Comparison of ENCODE assay signal across 25 cellular contexts in genomic region chr6:168490757-168491156, GRCh38.
"Had no signal": no experiment of that assay in that cellular context is flagged by ENCODE, and none has a peak within 500 bp of the region (broad histone marks: within the 10 kb centered on the region; RNA-seq: fewer than 3 reads in every experiment).

No MANE protein-coding gene starts in this region.

- H3K4me1 ChIP-seq: stomach, suprapubic skin, testis, thyroid gland, transverse colon, upper lobe of left lung, upper lobe of right lung, uterus, vagina had no signal

- H3K36me3 ChIP-seq: stomach, suprapubic skin, thoracic aorta, thyroid gland, tibial artery, tibial nerve, transverse colon, upper lobe of left lung, upper lobe of right lung, uterus, vagina had no signal

- H3K27ac ChIP-seq: stomach, suprapubic skin, testis, thoracic aorta, thyroid gland, tibial artery, tibial nerve, transverse colon, upper lobe of left lung, upper lobe of right lung, uterus, vagina had no signal

- ATAC-seq: stimulated activated effector memory CD8-positive, alpha-beta T cell treated with anti-CD3 and anti-CD28 coated beads, Interleukin-12 subunit alpha, Interleukin-12 subunit beta, amount 100 ng/mL, for 72 hours; stimulated activated memory B cell treated with anti-CD40 and anti-IgM and Interleukin-4, amounts not matched to agents 10 μg/mL and 1 μg/mL and 100 μg/mL, for 72 hours; stimulated activated naive B cell treated with anti-CD40 and anti-IgM and Interleukin-4, amounts not matched to agents 10 μg/mL and 1 μg/mL and 100 μg/mL, for 72 hours; stimulated activated naive CD8-positive, alpha-beta T cell treated with anti-CD3 and anti-CD28 coated beads, Interleukin-15, amount 100 ng/mL, for 72 hours; stimulated activated naive CD8-positive, alpha-beta T cell treated with anti-CD3 and anti-CD28 coated beads, Interleukin-15, Interleukin-2, amounts not matched to agents 100 U/mL and 50 U/mL, for 24 hours; upper lobe of right lung had no signal

- H3K27me3 ChIP-seq: stomach, suprapubic skin, testis, thyroid gland, tibial artery, tibial nerve, transverse colon, upper lobe of left lung, upper lobe of right lung, uterus, vagina had no signal

- H3K9me3 ChIP-seq: stomach, suprapubic skin, testis, thoracic aorta, thyroid gland, tibial artery, tibial nerve, transverse colon, upper lobe of left lung, upper lobe of right lung, uterus, vagina had no signal

- DNase-seq: stimulated activated CD4-positive, alpha-beta T cell treated with anti-CD3 and anti-CD28 coated beads, Interleukin-2, amount 100 ng/mL, for 48 hours; stimulated activated CD4-positive, alpha-beta T cell treated with anti-CD3 and anti-CD28 coated beads, Interleukin-4, amount 100 ng/mL, for 1 hour; stimulated activated CD4-positive, alpha-beta T cell treated with anti-CD3 and anti-CD28 coated beads, Interleukin-4, amount 100 ng/mL, for 24 hours; stimulated activated CD4-positive, alpha-beta T cell treated with anti-CD3 and anti-CD28 coated beads, Interleukin-4, amount 100 ng/mL, for 4 hours; stimulated activated CD8-positive, alpha-beta memory T cell treated with anti-CD3 and anti-CD28 coated beads, Interleukin-4, amount 100 ng/mL, for 48 hours; stimulated activated naive B cell treated with anti-CD40 and anti-IgM and Interleukin-4, amounts not matched to agents 10 μg/mL and 1 μg/mL and 100 μg/mL, for 72 hours; stimulated activated naive CD4-positive, alpha-beta T cell; stimulated activated naive CD4-positive, alpha-beta T cell treated with Interleukin-2 at 50 U/mL for 16 hours; stimulated activated naive CD8-positive, alpha-beta T cell treated with anti-CD3 and anti-CD28 coated beads, Interleukin-15, amount 100 ng/mL, for 72 hours; stimulated activated naive CD8-positive, alpha-beta T cell treated with anti-CD3 and anti-CD28 coated beads, Interleukin-15, Interleukin-2, amounts not matched to agents 100 U/mL and 50 U/mL, for 24 hours; stomach; substantia nigra; testis; thyroid gland; tibial artery; transverse colon; upper lobe of right lung; uterus had no signal

- H3K4me3 ChIP-seq: stomach, suprapubic skin, testis, thoracic aorta, thyroid gland, tibial artery, tibial nerve, transverse colon, upper lobe of left lung, upper lobe of right lung, uterus, vagina had no signal
